In the genomic region with DNA sequence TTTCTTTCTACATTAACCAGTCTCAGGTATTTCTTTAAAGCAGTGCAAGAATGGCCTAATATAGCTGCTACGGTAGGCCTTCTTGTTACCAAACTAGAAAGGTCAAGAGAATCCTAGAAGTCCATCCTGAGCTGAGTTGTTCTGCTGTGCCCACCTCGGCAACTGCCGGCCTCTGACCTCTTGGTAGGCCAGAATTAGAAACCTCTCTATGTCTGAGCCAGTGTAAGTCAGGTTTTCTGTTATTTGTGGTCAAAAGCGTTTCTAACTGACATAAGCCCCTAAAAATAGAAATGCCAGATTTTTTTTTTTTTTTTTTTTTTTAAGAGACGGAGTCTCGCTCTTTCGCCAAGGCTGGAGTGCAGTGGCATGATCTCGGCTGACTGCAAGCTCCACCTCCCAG, we compare ENCODE assay signal across 1 cellular context.
TF ChIP-seq lines count a peak whose summit lies in the region.

No MANE protein-coding gene starts in this region.

TF ChIP-seq in GM12878, 131 proteins besides CTCF, POLR2A, EP300 and RAD21 (continued from another document):
- TF ChIP-seq E2F4 (IDR thresholded peaks at IDR 0.05; ENCODE audit: low read depth, low read length) (no peak), RAD51 (IDR thresholded peaks at IDR 0.05) (no peak), DPF2 (IDR thresholded peaks at IDR 0.05) (no peak), FOXK2 (IDR thresholded peaks at IDR 0.05) (no peak), WRNIP1 (IDR thresholded peaks at IDR 0.05; ENCODE audit: borderline replicate concordance, low read depth, low read length) (no peak), KDM1A (IDR thresholded peaks at IDR 0.05; ENCODE audit: borderline replicate concordance) (no peak), MYC (IDR thresholded peaks at IDR 0.05; ENCODE audit: insufficient read depth, insufficient read length, insufficient replicate concordance, low read length, severe bottlenecking) (no peak), ATF7 (IDR thresholded peaks at IDR 0.05; ENCODE audit: low read depth) (peak; percentile 30; the same call in 1 of the 2 replicates), CREM (IDR thresholded peaks at IDR 0.05; ENCODE audit: low read depth) (peak; percentile 34; the same call in 1 of the 2 replicates), GATAD2B (conservative IDR thresholded peaks at IDR 0.05; ENCODE audit: low read depth) (no peak)
